ENCODE assay signal across 9 cellular contexts in genomic region chr14:39232554-39233415, GRCh38. TPM values are rescaled to one million over a fixed set of nuclear protein-coding genes. Genes with fewer than 3 reads are reported as not detected.
DNase-seq lines count a peak whose midpoint lies in the region; ATAC-seq, FAIRE-seq and TF ChIP-seq lines count a peak whose summit lies in the region.
"Had no signal": no experiment of that assay in that cellular context is flagged by ENCODE, and none has a peak within 500 bp of the region (broad histone marks: within the 10 kb centered on the region; RNA-seq: fewer than 3 reads in every experiment).

No MANE protein-coding gene starts in this region.

- POLR2A ChIA-PET in CD8-positive, alpha-beta T cell (lab: Charles Lee), result interaction anchor here (1.3 to 2.8 kb wide), 3 partner anchors 58 to 199 kb away, joined by 3 to 10 read pairs (median 7); partner anchors contain the start of genes FBXO33 and PNN
- POLR2A ChIA-PET in activated CD8-positive, alpha-beta T cell treated with anti-CD3 and anti-CD28 coated beads, Interleukin-2, amount 10 ng/mL, durations not matched to agents 7 days and 5 days (lab: Charles Lee), result interaction anchor here (0.8 to 5.2 kb wide), 5 partner anchors 36 to 199 kb away, joined by 4 to 42 read pairs (median 8); partner anchors contain the start of genes FBXO33, SEC23A and TRAPPC6B

- peaks cover 39% of the 10 kb centered on the region for H3K4me1 Mint-ChIP-seq in CD8-positive, alpha-beta T cell (ENCODE audit: low read depth)
- H3K4me1 Mint-ChIP-seq in activated CD8-positive, alpha-beta T cell treated with anti-CD3 and anti-CD28 coated beads, Interleukin-2, amount 10 ng/mL, durations not matched to agents 7 days and 5 days (ENCODE audit: low read depth), result peaks cover 57% of the 10 kb centered on the region

- intact Hi-C loops in CD8-positive, alpha-beta T cell (cut with DNase I, micrococcal nuclease), result loop anchor here in 1 of 2 experiments (5.0 kb wide), 3 partner anchors 35 to 235 kb away; partner anchors contain the start of gene FBXO33
- intact Hi-C loops in right lobe of liver (cut with DNase I), result no loop called here

- no peaks in the 10 kb centered on the region for H3K27me3 Mint-ChIP-seq in CD8-positive, alpha-beta T cell (ENCODE audit: low read depth)
- no peaks in the 10 kb centered on the region for H3K27me3 Mint-ChIP-seq in activated CD8-positive, alpha-beta T cell treated with anti-CD3 and anti-CD28 coated beads, Interleukin-2, amount 10 ng/mL, durations not matched to agents 7 days and 5 days (ENCODE audit: low read depth)

- no peaks in the 10 kb centered on the region for H3K36me3 ChIP-seq in CD8-positive, alpha-beta T cell (ENCODE audit: insufficient read depth, low read length)
- no peaks in the 10 kb centered on the region for H3K36me3 ChIP-seq in right lobe of liver

- CTCF ChIA-PET in CD8-positive, alpha-beta T cell (lab: Charles Lee), result interaction anchor here (1.1 to 1.7 kb wide), 6 partner anchors 11 to 236 kb away, joined by 3 to 6 read pairs (median 4); no protein-coding TSS in a partner anchor
- CTCF ChIA-PET in activated CD8-positive, alpha-beta T cell treated with anti-CD3 and anti-CD28 coated beads, Interleukin-2, amount 10 ng/mL, durations not matched to agents 7 days and 5 days (lab: Charles Lee), result interaction anchor here (0.9 to 3.8 kb wide), 23 partner anchors 8 to 219 kb away, joined by 3 to 46 read pairs (median 7); partner anchors contain the start of genes FBXO33, GEMIN2, SEC23A and TRAPPC6B

- TF ChIP-seq POLR2A in right lobe of liver (IDR thresholded peaks at IDR 0.05), result no peak
- TF ChIP-seq POLR2A in GM12891 (IDR thresholded peaks at IDR 0.05; ENCODE audit: low read depth, low read length), result no peak

- no peak overlapping the region for H3K4me3 ChIP-seq in CD8-positive, alpha-beta T cell (ENCODE audit: low read depth, low read length)
- H3K4me3 ChIP-seq in right lobe of liver, result no peak overlapping the region

- WGBS in right lobe of liver (ENCODE audit: insufficient coverage, low coverage, low lambda C conversion rate, missing lambda C conversion rate), result 52% methylated on average over 10 of the region's 12 CpGs

- no peaks in the 10 kb centered on the region for H3K9me3 ChIP-seq in CD8-positive, alpha-beta T cell (ENCODE audit: low read length)
- no peaks in the 10 kb centered on the region for H3K9me3 ChIP-seq in right lobe of liver

- no peaks in the 10 kb centered on the region for H3K9me3 Mint-ChIP-seq in CD8-positive, alpha-beta T cell
- H3K9me3 Mint-ChIP-seq in activated CD8-positive, alpha-beta T cell treated with anti-CD3 and anti-CD28 coated beads, Interleukin-2, amount 10 ng/mL, durations not matched to agents 7 days and 5 days (ENCODE audit: insufficient read depth), result no peaks in the 10 kb centered on the region

- H3K4me1 ChIP-seq in CD8-positive, alpha-beta T cell (ENCODE audit: insufficient read depth, low read length), result peaks cover 21% of the 10 kb centered on the region
- H3K4me1 ChIP-seq in right lobe of liver, result peaks cover 0 to 30% (median 9%) of the 10 kb centered on the region in 4 donors

- no peaks in the 10 kb centered on the region for H3K27me3 ChIP-seq in CD8-positive, alpha-beta T cell (ENCODE audit: insufficient read depth, low read length)
- no peaks in the 10 kb centered on the region for H3K27me3 ChIP-seq in right lobe of liver

- DNase-seq in CD8-positive, alpha-beta T cell, result no peak
- DNase-seq in activated CD8-positive, alpha-beta T cell treated with anti-CD3 and anti-CD28 coated beads, Interleukin-2, amount 10 ng/mL, durations not matched to agents 7 days and 5 days, result no peak
- DNase-seq in right lobe of liver (peak in 2 of 3 donors; percentile 46 to 52), GM12891 (ENCODE audit: insufficient read length, low spot score) (no peak), activated T-cell treated with anti-CD3 and anti-CD28 coated beads for 4 hours (no peak)
- DNase-seq: NCI-H1105 had no signal

- no peak overlapping the region for H3K27ac ChIP-seq in CD8-positive, alpha-beta T cell (ENCODE audit: low read depth, low read length)
- peak overlapping the region; percentile 52 to 80 (median 80) for H3K27ac ChIP-seq in right lobe of liver

- H3K4me3 Mint-ChIP-seq in CD8-positive, alpha-beta T cell, result no peak overlapping the region
- peak overlapping the region; percentile 47 for H3K4me3 Mint-ChIP-seq in activated CD8-positive, alpha-beta T cell treated with anti-CD3 and anti-CD28 coated beads, Interleukin-2, amount 10 ng/mL, durations not matched to agents 7 days and 5 days

- no peak for TF ChIP-seq CTCF in CD8-positive, alpha-beta T cell (IDR thresholded peaks at IDR 0.05)
- no peak for TF ChIP-seq CTCF in right lobe of liver (IDR thresholded peaks at IDR 0.05)

- H3K36me3 Mint-ChIP-seq in CD8-positive, alpha-beta T cell, result no peaks in the 10 kb centered on the region
- H3K36me3 Mint-ChIP-seq in activated CD8-positive, alpha-beta T cell treated with anti-CD3 and anti-CD28 coated beads, Interleukin-2, amount 10 ng/mL, durations not matched to agents 7 days and 5 days (ENCODE audit: low read depth), result no peaks in the 10 kb centered on the region

- peak overlapping the region; percentile 35 for H3K27ac Mint-ChIP-seq in CD8-positive, alpha-beta T cell
- H3K27ac Mint-ChIP-seq in activated CD8-positive, alpha-beta T cell treated with anti-CD3 and anti-CD28 coated beads, Interleukin-2, amount 10 ng/mL, durations not matched to agents 7 days and 5 days, result peak overlapping the region; percentile 83

- no peak for FAIRE-seq in GM12891 (lab: Jason Lieb, UNC)

- no peak for ATAC-seq in CD8-positive, alpha-beta T cell
- ATAC-seq in HG03135 (IDR thresholded peaks at IDR 0.05; ENCODE audit: unreplicated experiment), result peak; percentile 56
- peak; percentile 10 for ATAC-seq in activated CD8-positive, alpha-beta T cell treated with anti-CD3 and anti-CD28 coated beads, Interleukin-2, amount 10 ng/mL, durations not matched to agents 7 days and 5 days
- ATAC-seq in right lobe of liver, result peak; percentile 52 to 76 (median 54)
- ATAC-seq in HG03045 (IDR thresholded peaks at IDR 0.05; ENCODE audit: unreplicated experiment), result no peak
- no peak for ATAC-seq in GM21526 (IDR thresholded peaks at IDR 0.05; ENCODE audit: low FRiP score, unreplicated experiment)

TF ChIP-seq in GM12891, 5 proteins besides CTCF, POLR2A, EP300 and RAD21:
- TF ChIP-seq TAF1 (IDR thresholded peaks at IDR 0.05; ENCODE audit: low read depth, low read length) (no peak), POLR2AphosphoS5 (IDR thresholded peaks at IDR 0.05; ENCODE audit: low read depth, low read length) (no peak), PAX5 (IDR thresholded peaks at IDR 0.05; ENCODE audit: insufficient read depth, low read length, severe bottlenecking) (no peak), POU2F2 (IDR thresholded peaks at IDR 0.05; ENCODE audit: low read depth, low read length) (no peak), SPI1 (IDR thresholded peaks at IDR 0.05; ENCODE audit: low read depth, low read length) (no peak)

RNA-seq across cellular contexts. Expression of gene MIA2, which starts 0.9 kb away (rescaled TPM):
- total RNA-seq in CD8-positive, alpha-beta T cell, result 10 to 100 TPM; 16.7 to 19.1 TPM
- 10 to 100 TPM; 18.6 to 21.2 TPM for total RNA-seq in activated CD8-positive, alpha-beta T cell treated with anti-CD3 and anti-CD28 coated beads, Interleukin-2, amount 10 ng/mL, durations not matched to agents 7 days and 5 days
- 10 to 100 TPM; 58.7 to 90.8 (median 73.6) TPM for total RNA-seq in right lobe of liver
- 5.0 TPM for polyA plus RNA-seq in GM12891 (2012; ENCODE audit: low read depth, missing spikeins)

RNA-seq across cellular contexts. Expression of gene PNN, which starts 57.7 kb away (rescaled TPM):
- total RNA-seq in CD8-positive, alpha-beta T cell, result 100 to 1,000 TPM; 102 to 109 TPM
- 100 to 1,000 TPM in 1 of 2 experiments, 10 to 100 TPM in 1; 94.1 to 103 TPM for total RNA-seq in activated CD8-positive, alpha-beta T cell treated with anti-CD3 and anti-CD28 coated beads, Interleukin-2, amount 10 ng/mL, durations not matched to agents 7 days and 5 days
- total RNA-seq in right lobe of liver, result 10 to 100 TPM; 12.2 to 42.0 (median 23.8) TPM
- polyA plus RNA-seq in GM12891 (2012; ENCODE audit: low read depth, missing spikeins), result 117 TPM

Comparison
In these comparisons a context has a peak if more than half of its experiments do, and no peak if none do; other contexts are left out.
1. ATAC-seq: peak in HG03135 (single experiment), activated CD8-positive, alpha-beta T cell treated with anti-CD3 and anti-CD28 coated beads, Interleukin-2, amount 10 ng/mL, durations not matched to agents 7 days and 5 days (single experiment) and right lobe of liver (4 of 4); none in CD8-positive, alpha-beta T cell (single experiment), HG03045 (single experiment) and GM21526 (single experiment).
2. DNase-seq: peak in right lobe of liver (2 of 3); none in CD8-positive, alpha-beta T cell (0 of 7), activated CD8-positive, alpha-beta T cell treated with anti-CD3 and anti-CD28 coated beads, Interleukin-2, amount 10 ng/mL, durations not matched to agents 7 days and 5 days (single experiment), GM12891 (single experiment) and activated T-cell treated with anti-CD3 and anti-CD28 coated beads for 4 hours (single experiment).